In genomic region chr2:3518496-3519254, GRCh38 we compare ENCODE assay signal across 8 cellular contexts. TPM values are rescaled to one million over a fixed set of nuclear protein-coding genes. Genes with fewer than 3 reads are reported as not detected.
DNase-seq lines count a peak whose midpoint lies in the region; ATAC-seq and TF ChIP-seq lines count a peak whose summit lies in the region.

No MANE protein-coding gene starts in this region.

- DNase-seq in GM10266 (ENCODE audit: extremely low spot score) (peak; percentile 100), NCI-H1092 treated with DMSO at 0.1 percent for 48 hours (lab: John Stamatoyannopoulos, UW) (peak; percentile 94), Right ventricle myocardium inferior (ENCODE audit: missing footprints) (peak; percentile 98), ovary (peak; percentile 99 to 100 (median 99)), thyroid gland (peak; percentile 98)
- DNase-seq in activated naive CD8-positive, alpha-beta T cell treated with anti-CD3 and anti-CD28 coated beads for 36 hours: peak; percentile 99

- no peaks in the 10 kb centered on the region for H3K9me3 ChIP-seq in ovary
- no peaks in the 10 kb centered on the region for H3K9me3 ChIP-seq in thyroid gland

- H3K4me3 Mint-ChIP-seq in activated naive CD8-positive, alpha-beta T cell treated with anti-CD3 and anti-CD28 coated beads for 36 hours: peak overlapping the region; percentile 88

- peaks cover 7% of the 10 kb centered on the region for H3K4me1 ChIP-seq in ovary (ENCODE audit: insufficient read depth)
- H3K4me1 ChIP-seq in thyroid gland: peaks cover 14 to 15% of the 10 kb centered on the region in 2 donors

- H3K4me3 ChIP-seq in ovary (peak overlapping the region; percentile 85), thyroid gland (replicated peaks in 1 of 3) (peak overlapping the region; percentile 21 to 94 (median 60))

- peaks cover 3% of the 10 kb centered on the region for H3K9me3 Mint-ChIP-seq in activated naive CD8-positive, alpha-beta T cell treated with anti-CD3 and anti-CD28 coated beads for 36 hours

- no peaks in the 10 kb centered on the region for H3K27me3 Mint-ChIP-seq in activated naive CD8-positive, alpha-beta T cell treated with anti-CD3 and anti-CD28 coated beads for 36 hours

- H3K27ac Mint-ChIP-seq in activated naive CD8-positive, alpha-beta T cell treated with anti-CD3 and anti-CD28 coated beads for 36 hours: peak overlapping the region; percentile 62

- H3K36me3 ChIP-seq in ovary: no peaks in the 10 kb centered on the region
- no peaks in the 10 kb centered on the region for H3K36me3 ChIP-seq in thyroid gland

- TF ChIP-seq CTCF in GM10266 (IDR thresholded peaks at IDR 0.05; ENCODE audit: control insufficient read depth, insufficient read depth, low read depth, missing control alignments): no peak
- peak in 1 of 3 donors; percentile 7 for TF ChIP-seq CTCF in ovary (IDR thresholded peaks at IDR 0.05)
- TF ChIP-seq CTCF in thyroid gland (IDR thresholded peaks at IDR 0.05): peak in 1 of 6 experiments; percentile 4

- TF ChIP-seq POLR2A in ovary (IDR thresholded peaks at IDR 0.05) (no peak), thyroid gland (IDR thresholded peaks at IDR 0.05) (peak; percentile 65 to 69)

- H3K27me3 ChIP-seq in ovary (no peaks in the 10 kb centered on the region), thyroid gland (no peaks in the 10 kb centered on the region)

- peaks cover 32% of the 10 kb centered on the region for H3K4me1 Mint-ChIP-seq in activated naive CD8-positive, alpha-beta T cell treated with anti-CD3 and anti-CD28 coated beads for 36 hours

- intact Hi-C loops in Right ventricle myocardium inferior (cut with DNase I) (loop anchor here (1.0 to 10.0 kb wide), 3 partner anchors 48 to 144 kb away; partner anchors contain the start of genes EIPR1, RPS7 and TRAPPC12), ovary (cut with DNase I) (no loop called here), thyroid gland (cut with DNase I) (no loop called here)

- ATAC-seq in HG02623 (IDR thresholded peaks at IDR 0.05; ENCODE audit: unreplicated experiment) (peak; percentile 71), SK-N-SH treated with all-trans-retinoic acid at 6 μM for 48 hours (peak; percentile 78), Right ventricle myocardium inferior (peak; percentile 97)

- H3K27ac ChIP-seq in ovary: peak overlapping the region; percentile 83 to 99
- peak overlapping the region; percentile 93 to 99 (median 98) for H3K27ac ChIP-seq in thyroid gland

- no peak for TF ChIP-seq EP300 in ovary (IDR thresholded peaks at IDR 0.05)

- H3K36me3 Mint-ChIP-seq in activated naive CD8-positive, alpha-beta T cell treated with anti-CD3 and anti-CD28 coated beads for 36 hours: peaks cover 38% of the 10 kb centered on the region

- WGBS in ovary, 3 donors: 0% methylated on average over 52 to 67 of the region's 67 CpGs
- WGBS in thyroid gland, 2 donors: 0 to 2% methylated on average over 16 to 21 of the region's 67 CpGs

TF ChIP-seq in SK-N-SH treated with all-trans-retinoic acid at 6 μM for 48 hours, 23 proteins besides CTCF, POLR2A, EP300 and RAD21 (continues in another document):
- TF ChIP-seq POU6F1 (CRISPR knock-in tag; IDR thresholded peaks at IDR 0.05; ENCODE audit: borderline replicate concordance, low read depth): no peak
- TF ChIP-seq TOX (CRISPR knock-in tag; IDR thresholded peaks at IDR 0.05; ENCODE audit: borderline replicate concordance): no peak
- no peak for TF ChIP-seq CSRNP3 (CRISPR knock-in tag; IDR thresholded peaks at IDR 0.05)
- no peak for TF ChIP-seq SNAI2 (CRISPR knock-in tag; IDR thresholded peaks at IDR 0.05)
- TF ChIP-seq CREB5 (CRISPR knock-in tag; IDR thresholded peaks at IDR 0.05; ENCODE audit: low read depth): no peak
- no peak for TF ChIP-seq ZFP30 (CRISPR knock-in tag; IDR thresholded peaks at IDR 0.05)
- no peak for TF ChIP-seq ZFP3 (CRISPR knock-in tag; IDR thresholded peaks at IDR 0.05)
- TF ChIP-seq ZNF70 (CRISPR knock-in tag; IDR thresholded peaks at IDR 0.05): no peak
- no peak for TF ChIP-seq TSHZ2 (CRISPR knock-in tag; IDR thresholded peaks at IDR 0.05)
- TF ChIP-seq RARB (CRISPR knock-in tag; IDR thresholded peaks at IDR 0.05): no peak
- no peak for TF ChIP-seq ZNF565 (CRISPR knock-in tag; conservative IDR thresholded peaks at IDR 0.05; ENCODE audit: low read depth)
- TF ChIP-seq ESRRG (CRISPR knock-in tag; IDR thresholded peaks at IDR 0.05): no peak
- no peak for TF ChIP-seq ZC3H10 (CRISPR knock-in tag; IDR thresholded peaks at IDR 0.05)
- TF ChIP-seq OSR1 (CRISPR knock-in tag; IDR thresholded peaks at IDR 0.05): no peak
- TF ChIP-seq BACH2 (CRISPR knock-in tag; IDR thresholded peaks at IDR 0.05; ENCODE audit: borderline replicate concordance): no peak
- TF ChIP-seq GLIS3 (CRISPR knock-in tag; IDR thresholded peaks at IDR 0.05): no peak
- TF ChIP-seq PPARA (CRISPR knock-in tag; IDR thresholded peaks at IDR 0.05; ENCODE audit: borderline replicate concordance): no peak

RNA-seq across cellular contexts. Expression of gene ADI1, which starts 0.7 kb away (rescaled TPM):
- total RNA-seq in activated naive CD8-positive, alpha-beta T cell treated with anti-CD3 and anti-CD28 coated beads for 36 hours: 10 to 100 TPM; 22.8 to 23.7 TPM
- total RNA-seq in Right ventricle myocardium inferior: 160 TPM
- total RNA-seq in ovary: 10 to 100 TPM; 35.9 to 59.3 (median 46.3) TPM
- 10 to 100 TPM; 67.4 to 77.2 TPM for polyA plus RNA-seq in ovary
- total RNA-seq in thyroid gland: 10 to 100 TPM; 35.9 to 65.1 (median 59.2) TPM

RNA-seq across cellular contexts. Expression of gene RNASEH1, which starts 39.5 kb away (rescaled TPM):
- 10 to 100 TPM; 39.4 to 39.8 TPM for total RNA-seq in activated naive CD8-positive, alpha-beta T cell treated with anti-CD3 and anti-CD28 coated beads for 36 hours
- total RNA-seq in Right ventricle myocardium inferior (20.9 TPM), ovary (10 to 100 TPM; 10.3 to 23.9 (median 18.1) TPM), thyroid gland (10 to 100 TPM; 13.3 to 23.1 (median 19.2) TPM)
- 10 to 100 TPM; 14.0 to 15.9 TPM for polyA plus RNA-seq in ovary

RNA-seq across cellular contexts. Expression of gene RPS7, which starts 56.4 kb away (rescaled TPM):
- total RNA-seq in activated naive CD8-positive, alpha-beta T cell treated with anti-CD3 and anti-CD28 coated beads for 36 hours: 1,000 to 10,000 TPM; 1,614 to 1,631 TPM
- 657 TPM for total RNA-seq in Right ventricle myocardium inferior
- over 10,000 TPM in 1 of 7 donors, 1,000 to 10,000 TPM in 6; 2,415 to 11,755 (median 2,627) TPM for total RNA-seq in ovary
- 1,000 to 10,000 TPM; 1,753 to 4,871 TPM for polyA plus RNA-seq in ovary
- 1,000 to 10,000 TPM; 1,809 to 3,387 (median 2,120) TPM for total RNA-seq in thyroid gland

Comparison
In these comparisons a context has a peak if more than half of its experiments do, and no peak if none do; other contexts are left out.
1. Peak in every context shown above with its lines: DNase-seq, ATAC-seq, H3K4me3 ChIP-seq and H3K27ac ChIP-seq.